12 cellular contexts compared by ENCODE assay signal in genomic region chr6:79335133-79335674, GRCh38.
DNase-seq lines count a peak whose midpoint lies in the region; ATAC-seq, FAIRE-seq and TF ChIP-seq lines count a peak whose summit lies in the region.
"Had no signal": no experiment of that assay in that cellular context is flagged by ENCODE, and none has a peak within 500 bp of the region (broad histone marks: within the 10 kb centered on the region; RNA-seq: fewer than 3 reads in every experiment).

No MANE protein-coding gene starts in this region.

- no peaks in the 10 kb centered on the region for H3K9me3 ChIP-seq in T-helper 17 cell (ENCODE audit: control insufficient read depth, low read length, poor library complexity, severe bottlenecking)
- H3K9me3 ChIP-seq: A549 had no signal

- peak; percentile 45 for ATAC-seq in activated CD8-positive, alpha-beta memory T cell treated with anti-CD3 and anti-CD28 coated beads, Interleukin-2, amount 10 ng/mL, durations not matched to agents 7 days and 5 days
- peak; percentile 90 for ATAC-seq in GM21737 (IDR thresholded peaks at IDR 0.05; ENCODE audit: unreplicated experiment)
- ATAC-seq in HG03342 (IDR thresholded peaks at IDR 0.05; ENCODE audit: unreplicated experiment), result peak; percentile 94
- no peak for ATAC-seq in T-helper 17 cell
- ATAC-seq: A549 had no signal

- TF ChIP-seq CTCF in retinal pigment epithelial cell (conservative IDR thresholded peaks at IDR 0.05; ENCODE audit: low read depth, low read length), result no peak

- H3K9me3 Mint-ChIP-seq in activated CD8-positive, alpha-beta memory T cell treated with anti-CD3 and anti-CD28 coated beads, Interleukin-2, amount 10 ng/mL, durations not matched to agents 7 days and 5 days (ENCODE audit: low read depth), result no peaks in the 10 kb centered on the region
- H3K9me3 Mint-ChIP-seq: endodermal cell; T-helper 1 cell treated with Interleukin-12 subunit alpha and Interleukin-12 subunit beta and Interleukin-4 antibody, amounts not matched to agents 30 μg/mL and 1 μg/mL, for 36 hours had no signal

- no peak for DNase-seq in activated CD8-positive, alpha-beta memory T cell treated with anti-CD3 and anti-CD28 coated beads, Interleukin-2, amount 10 ng/mL, durations not matched to agents 7 days and 5 days
- DNase-seq in activated CD8-positive, alpha-beta memory T cell treated with anti-CD3 and anti-CD28 coated beads for 24 hours, result no peak
- DNase-seq in retinal pigment epithelial cell (ENCODE audit: low read depth) (peak; percentile 15), T-helper 17 cell (no peak), NCI-H2029 treated with DMSO at 0.1 percent for 48 hours (lab: John Stamatoyannopoulos, UW) (no peak), HTR-8/SVneo (ENCODE audit: insufficient read length, low spot score) (no peak)
- DNase-seq: endodermal cell, NCI-H446 had no signal

- H3K4me1 Mint-ChIP-seq in activated CD8-positive, alpha-beta memory T cell treated with anti-CD3 and anti-CD28 coated beads, Interleukin-2, amount 10 ng/mL, durations not matched to agents 7 days and 5 days, result peaks cover 13% of the 10 kb centered on the region
- H3K4me1 Mint-ChIP-seq in T-helper 17 cell, result peaks cover 2% of the 10 kb centered on the region

- H3K27me3 Mint-ChIP-seq in activated CD8-positive, alpha-beta memory T cell treated with anti-CD3 and anti-CD28 coated beads, Interleukin-2, amount 10 ng/mL, durations not matched to agents 7 days and 5 days, result peaks cover 15% of the 10 kb centered on the region
- peaks cover 42% of the 10 kb centered on the region for H3K27me3 Mint-ChIP-seq in T-helper 17 cell

- CTCF ChIA-PET in activated CD8-positive, alpha-beta memory T cell treated with anti-CD3 and anti-CD28 coated beads, Interleukin-2, amount 10 ng/mL, durations not matched to agents 7 days and 5 days (lab: Charles Lee), result no interaction called here

- H3K4me3 Mint-ChIP-seq in activated CD8-positive, alpha-beta memory T cell treated with anti-CD3 and anti-CD28 coated beads, Interleukin-2, amount 10 ng/mL, durations not matched to agents 7 days and 5 days, result no peak overlapping the region
- no peak overlapping the region for H3K4me3 Mint-ChIP-seq in T-helper 17 cell
- H3K4me3 Mint-ChIP-seq: endodermal cell; T-helper 1 cell treated with Interleukin-12 subunit alpha and Interleukin-12 subunit beta and Interleukin-4 antibody, amounts not matched to agents 30 μg/mL and 1 μg/mL, for 36 hours had no signal

- H3K27ac Mint-ChIP-seq in activated CD8-positive, alpha-beta memory T cell treated with anti-CD3 and anti-CD28 coated beads, Interleukin-2, amount 10 ng/mL, durations not matched to agents 7 days and 5 days, result no peak overlapping the region
- H3K27ac Mint-ChIP-seq in T-helper 17 cell, result no peak overlapping the region
- H3K27ac Mint-ChIP-seq: endodermal cell; T-helper 1 cell treated with Interleukin-12 subunit alpha and Interleukin-12 subunit beta and Interleukin-4 antibody, amounts not matched to agents 30 μg/mL and 1 μg/mL, for 36 hours had no signal

- FAIRE-seq in HTR-8/SVneo (lab: Jason Lieb, UNC), result no peak
- FAIRE-seq: A549 had no signal

- no peak overlapping the region for H3K4me3 ChIP-seq in retinal pigment epithelial cell (ENCODE audit: low read length)
- H3K4me3 ChIP-seq: A549 had no signal

- no peaks in the 10 kb centered on the region for H3K36me3 Mint-ChIP-seq in activated CD8-positive, alpha-beta memory T cell treated with anti-CD3 and anti-CD28 coated beads, Interleukin-2, amount 10 ng/mL, durations not matched to agents 7 days and 5 days
- H3K36me3 Mint-ChIP-seq in T-helper 17 cell (ENCODE audit: low read depth), result peaks cover 2% of the 10 kb centered on the region
